1 cellular context compared by ENCODE assay signal in genomic region chr7:157616426-157616825, GRCh38.
TF ChIP-seq lines count a peak whose summit lies in the region.

No MANE protein-coding gene starts in this region.

TF ChIP-seq in GM23338, 12 proteins besides CTCF, POLR2A, EP300 and RAD21 (continued from another document):
- TF ChIP-seq REST (IDR thresholded peaks at IDR 0.05; ENCODE audit: unreplicated experiment) (no peak), ZNF331 (CRISPR knock-in tag; IDR thresholded peaks at IDR 0.05; ENCODE audit: low read depth) (no peak), ZNF462 (CRISPR knock-in tag; IDR thresholded peaks at IDR 0.05) (no peak), ZNF114 (CRISPR knock-in tag; IDR thresholded peaks at IDR 0.05) (no peak), POLR2AphosphoS5 (IDR thresholded peaks at IDR 0.05; ENCODE audit: low read depth) (no peak)
